22 cellular contexts compared by ENCODE assay signal in the genomic region with DNA sequence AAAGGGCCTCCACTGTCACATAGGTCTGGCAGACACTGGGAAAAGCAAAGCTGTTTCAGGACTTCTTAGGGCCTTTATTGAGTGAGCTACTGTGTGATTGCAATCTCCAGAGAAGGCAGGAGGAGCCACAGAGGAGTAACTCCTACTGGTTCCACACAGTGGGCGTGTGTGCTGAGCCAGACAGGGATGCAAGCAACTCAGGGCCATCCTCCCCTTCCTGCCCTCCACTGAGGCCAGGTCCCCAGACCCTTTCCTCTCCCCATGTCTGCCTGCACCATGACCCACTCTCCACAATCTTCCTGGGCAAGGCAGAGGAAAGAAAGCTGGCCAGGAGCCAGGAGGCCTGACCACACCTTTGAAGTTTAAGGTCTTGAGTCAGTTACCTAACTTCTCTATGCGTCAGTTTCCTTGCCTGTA.
DNase-seq lines count a peak whose midpoint lies in the region; ATAC-seq, FAIRE-seq and TF ChIP-seq lines count a peak whose summit lies in the region.
"Had no signal": no experiment of that assay in that cellular context is flagged by ENCODE, and none has a peak within 500 bp of the region (broad histone marks: within the 10 kb centered on the region; RNA-seq: fewer than 3 reads in every experiment).

No MANE protein-coding gene starts in this region.

- no TSS peak for BruUV-seq in HCT116 (replicated peaks; lab: Mats Ljungman, UMichigan)

- no peaks in the 10 kb centered on the region for H3K9me2 ChIP-seq in HCT116 (ENCODE audit: insufficient read depth)

- no peaks in the 10 kb centered on the region for H3K36me3 ChIP-seq in HCT116 (ENCODE audit: control insufficient read depth in 1 of 2, insufficient read depth in 2 of 2, low read length in 2 of 2)
- H3K36me3 ChIP-seq: MG63 had no signal

- no peak for TF ChIP-seq CTCF in HCT116 (IDR thresholded peaks at IDR 0.05 in 2 of 3, conservative IDR thresholded peaks at IDR 0.05 in 1 of 3; ENCODE audit: borderline replicate concordance in 1 of 3, insufficient read depth in 1 of 3, low read depth in 2 of 3, low read length in 2 of 3)

- CTCF ChIA-PET in HCT116 (lab: Charles Lee): no interaction called here
- CTCF ChIA-PET in activated CD8-positive, alpha-beta memory T cell treated with anti-CD3 and anti-CD28 coated beads, Interleukin-2, amount 10 ng/mL, durations not matched to agents 7 days and 5 days (lab: Charles Lee): interaction anchor here (1.2 kb wide), 1 partner anchor 396 kb away, joined by 3 read pairs; no protein-coding TSS in a partner anchor

- TF ChIP-seq POLR2A in HCT116 (IDR thresholded peaks at IDR 0.05; ENCODE audit: borderline replicate concordance, extremely low read depth, insufficient read depth, insufficient read length): no peak

- peaks cover 0 to 4% of the 10 kb centered on the region in 2 experiments; a peak in 1 of 4 replicates for H3K4me1 ChIP-seq in HCT116 (ENCODE audit: control insufficient read depth in 1 of 2, insufficient read depth in 2 of 2, low read length in 2 of 2)

- H4K20me1 ChIP-seq in HCT116 (ENCODE audit: insufficient read depth): no peaks in the 10 kb centered on the region

- intact Hi-C loops in HCT116 (cut with micrococcal nuclease): no loop called here
- intact Hi-C loops in left colon (cut with DNase I, micrococcal nuclease): no loop called here

- peak; percentile 66 for FAIRE-seq in urothelium cell line (lab: Jason Lieb, UNC)
- FAIRE-seq: H54, HepG2, TTC549 had no signal

- no peak overlapping the region for H3K4me3 ChIP-seq in HCT116 (replicated peaks in 1 of 2; ENCODE audit: low read depth in 1 of 2, low read length in 2 of 2)
- H3K4me3 ChIP-seq: MG63 had no signal

- DNase-seq in HCT116 (ENCODE audit: low read depth, low spot score): no peak
- peak; percentile 74 for DNase-seq in SK-N-DZ (ENCODE audit: low spot score)
- no peak for DNase-seq in left colon
- peak; percentile 12 for DNase-seq in urothelium cell line (ENCODE audit: low spot score)
- no peak for DNase-seq in activated CD8-positive, alpha-beta memory T cell treated with anti-CD3 and anti-CD28 coated beads, Interleukin-2, amount 10 ng/mL, durations not matched to agents 7 days and 5 days
- no peak for DNase-seq in activated naive CD8-positive, alpha-beta T cell treated with anti-CD3 and anti-CD28 coated beads for 36 hours
- DNase-seq in RKO (ENCODE audit: low spot score): no peak
- DNase-seq: activated CD4-positive, alpha-beta T cell treated with anti-CD3 and anti-CD28 coated beads for 36 hours; caudate nucleus; CD8-positive, alpha-beta memory T cell; DMS79 treated with DMSO at 0.1 percent for 48 hours; foreskin fibroblast; MG63; NCI-H1417 treated with DMSO at 0.1 percent for 48 hours; NCI-H526; nephron progenitor cell; SHP77; T-cell had no signal

- H3K9me3 Mint-ChIP-seq in activated CD8-positive, alpha-beta memory T cell treated with anti-CD3 and anti-CD28 coated beads, Interleukin-2, amount 10 ng/mL, durations not matched to agents 7 days and 5 days (ENCODE audit: low read depth): no peaks in the 10 kb centered on the region
- H3K9me3 Mint-ChIP-seq in activated naive CD8-positive, alpha-beta T cell treated with anti-CD3 and anti-CD28 coated beads for 36 hours: no peaks in the 10 kb centered on the region
- H3K9me3 Mint-ChIP-seq: CD8-positive, alpha-beta memory T cell; nephron progenitor cell; T-cell had no signal

- H3K27me3 Mint-ChIP-seq in activated CD8-positive, alpha-beta memory T cell treated with anti-CD3 and anti-CD28 coated beads, Interleukin-2, amount 10 ng/mL, durations not matched to agents 7 days and 5 days: peaks cover 3% of the 10 kb centered on the region
- no peaks in the 10 kb centered on the region for H3K27me3 Mint-ChIP-seq in activated naive CD8-positive, alpha-beta T cell treated with anti-CD3 and anti-CD28 coated beads for 36 hours
- H3K27me3 Mint-ChIP-seq: activated CD4-positive, alpha-beta T cell treated with anti-CD3 and anti-CD28 coated beads for 36 hours had no signal

- RAD21 ChIA-PET in HCT116 (lab: Charles Lee; ENCODE audit: low non-redundant PET in 1 of 2, low total read pairs in 2 of 2, uncharacterized antibody in 2 of 2, unreplicated experiment in 2 of 2): no interaction called here

- no peaks in the 10 kb centered on the region for H3K79me2 ChIP-seq in HCT116 (ENCODE audit: insufficient read depth, low read length)

- POLR2A ChIA-PET in HCT116 (lab: Charles Lee): no interaction called here

- no peaks in the 10 kb centered on the region for H3K27me3 ChIP-seq in HCT116 (ENCODE audit: insufficient read depth, low read length)
- H3K27me3 ChIP-seq: MG63 had no signal

- no peak overlapping the region for H3K27ac Mint-ChIP-seq in activated CD8-positive, alpha-beta memory T cell treated with anti-CD3 and anti-CD28 coated beads, Interleukin-2, amount 10 ng/mL, durations not matched to agents 7 days and 5 days
- H3K27ac Mint-ChIP-seq in activated naive CD8-positive, alpha-beta T cell treated with anti-CD3 and anti-CD28 coated beads for 36 hours: no peak overlapping the region
- H3K27ac Mint-ChIP-seq: activated CD4-positive, alpha-beta T cell treated with anti-CD3 and anti-CD28 coated beads for 36 hours; CD8-positive, alpha-beta memory T cell; T-cell had no signal

- no peaks in the 10 kb centered on the region for H3K4me1 Mint-ChIP-seq in activated CD8-positive, alpha-beta memory T cell treated with anti-CD3 and anti-CD28 coated beads, Interleukin-2, amount 10 ng/mL, durations not matched to agents 7 days and 5 days
- no peaks in the 10 kb centered on the region for H3K4me1 Mint-ChIP-seq in activated naive CD8-positive, alpha-beta T cell treated with anti-CD3 and anti-CD28 coated beads for 36 hours
- H3K4me1 Mint-ChIP-seq: activated CD4-positive, alpha-beta T cell treated with anti-CD3 and anti-CD28 coated beads for 36 hours; CD8-positive, alpha-beta memory T cell; T-cell had no signal

- no peaks in the 10 kb centered on the region for H3K9me3 ChIP-seq in HCT116 (ENCODE audit: control insufficient read depth in 1 of 2, insufficient read depth in 1 of 2, low read depth in 1 of 2, low read length in 2 of 2)
- H3K9me3 ChIP-seq: MG63 had no signal

- H3K27ac ChIP-seq in HCT116 (ENCODE audit: low read depth, low read length): no peak overlapping the region

- no peak overlapping the region for H3K9ac ChIP-seq in HCT116 (ENCODE audit: low read length)

- no peak overlapping the region for H2AFZ ChIP-seq in HCT116 (ENCODE audit: low read depth, low read length, poor library complexity, severe bottlenecking)

- ATAC-seq in HCT116: no peak
- peak; percentile 19 for ATAC-seq in left colon
- no peak for ATAC-seq in activated CD8-positive, alpha-beta memory T cell treated with anti-CD3 and anti-CD28 coated beads, Interleukin-2, amount 10 ng/mL, durations not matched to agents 7 days and 5 days
- ATAC-seq: activated CD4-positive, alpha-beta T cell treated with anti-CD3 and anti-CD28 coated beads for 36 hours; HepG2; sciatic nerve; T-cell had no signal

- TF ChIP-seq RAD21 in HCT116 (IDR thresholded peaks at IDR 0.05; ENCODE audit: low read depth): no peak

- H3K4me2 ChIP-seq in HCT116 (ENCODE audit: low read length): no peak overlapping the region

- H3K36me3 Mint-ChIP-seq in activated CD8-positive, alpha-beta memory T cell treated with anti-CD3 and anti-CD28 coated beads, Interleukin-2, amount 10 ng/mL, durations not matched to agents 7 days and 5 days: no peaks in the 10 kb centered on the region
- H3K36me3 Mint-ChIP-seq in activated naive CD8-positive, alpha-beta T cell treated with anti-CD3 and anti-CD28 coated beads for 36 hours: no peaks in the 10 kb centered on the region
- H3K36me3 Mint-ChIP-seq: CD8-positive, alpha-beta memory T cell; T-cell had no signal

- H3K4me3 Mint-ChIP-seq in activated CD8-positive, alpha-beta memory T cell treated with anti-CD3 and anti-CD28 coated beads, Interleukin-2, amount 10 ng/mL, durations not matched to agents 7 days and 5 days: no peak overlapping the region
- H3K4me3 Mint-ChIP-seq in activated naive CD8-positive, alpha-beta T cell treated with anti-CD3 and anti-CD28 coated beads for 36 hours: no peak overlapping the region
- H3K4me3 Mint-ChIP-seq: activated CD4-positive, alpha-beta T cell treated with anti-CD3 and anti-CD28 coated beads for 36 hours; CD8-positive, alpha-beta memory T cell; nephron progenitor cell; T-cell had no signal

TF ChIP-seq in HCT116, 20 proteins besides CTCF, POLR2A, EP300 and RAD21:
- no peak for TF ChIP-seq SP1 (IDR thresholded peaks at IDR 0.05; ENCODE audit: low read depth)
- TF ChIP-seq TCF7L2 (IDR thresholded peaks at IDR 0.05; ENCODE audit: borderline replicate concordance, extremely low read depth, insufficient read depth, insufficient read length): peak; percentile 20

Comparison
In these comparisons a context has a peak if more than half of its experiments do, and no peak if none do; other contexts are left out.
1. DNase-seq: peak in SK-N-DZ (single experiment) and urothelium cell line (single experiment); none in HCT116 (single experiment), left colon (0 of 2), activated CD8-positive, alpha-beta memory T cell treated with anti-CD3 and anti-CD28 coated beads, Interleukin-2, amount 10 ng/mL, durations not matched to agents 7 days and 5 days (single experiment), activated naive CD8-positive, alpha-beta T cell treated with anti-CD3 and anti-CD28 coated beads for 36 hours (single experiment) and RKO (single experiment).